In the genomic region with DNA sequence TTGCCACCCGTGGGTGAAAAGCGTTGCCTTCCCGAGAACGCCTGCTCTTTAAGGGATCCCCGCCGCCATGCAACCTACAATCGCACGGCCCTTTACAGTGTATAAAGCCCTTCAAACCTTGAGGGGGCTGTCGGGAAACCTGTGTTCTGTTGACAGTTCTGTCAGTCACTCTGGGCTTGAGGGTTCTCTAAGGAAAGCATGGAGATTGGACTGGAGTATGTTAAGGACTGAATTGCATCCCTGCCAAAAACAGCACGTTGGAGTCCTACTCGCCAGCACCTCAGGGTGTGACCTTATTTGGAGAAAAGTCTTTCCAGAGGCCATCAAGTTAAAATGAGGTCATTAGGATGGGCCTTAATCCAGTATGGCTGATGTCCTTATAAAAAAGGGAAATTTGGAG, we compare ENCODE assay signal across 24 cellular contexts.
DNase-seq lines count a peak whose midpoint lies in the region; ATAC-seq and TF ChIP-seq lines count a peak whose summit lies in the region.
"Had no signal": no experiment of that assay in that cellular context is flagged by ENCODE, and none has a peak within 500 bp of the region (broad histone marks: within the 10 kb centered on the region; RNA-seq: fewer than 3 reads in every experiment).

No MANE protein-coding gene starts in this region.

- DNase-seq in activated T-cell treated with anti-CD3 and anti-CD28 coated beads, Interleukin-2, amount 50 U/mL, for 24 hours, result no peak
- DNase-seq in activated T-cell treated with anti-CD3 and anti-CD28 coated beads for 4 hours, result no peak
- DNase-seq in T-helper 17 cell, result no peak
- no peak for DNase-seq in left lobe of liver (ENCODE audit: low spot score)
- peak; percentile 34 for DNase-seq in thoracic aorta (ENCODE audit: low spot score)
- no peak for DNase-seq in NCI-H1694 (lab: John Stamatoyannopoulos, UW)
- no peak for DNase-seq in HK-2 (ENCODE audit: unreplicated experiment)
- no peak for DNase-seq in NCI-H524 treated with DMSO at 0.1 percent for 48 hours (lab: John Stamatoyannopoulos, UW)
- DNase-seq: activated CD4-positive, CD25-positive, alpha-beta regulatory T cell; activated CD8-positive, alpha-beta memory T cell treated with anti-CD3 and anti-CD28 coated beads, Interleukin-2, amount 50 U/mL, for 4 hours; activated naive CD4-positive, alpha-beta T cell; DMS53; H9; hippocampal formation; mesendoderm; NCI-H1436; SJCRH30; stimulated activated CD4-positive, alpha-beta T cell treated with anti-CD3 and anti-CD28 coated beads, Interleukin-4, amount 100 ng/mL, for 1 hour; uterus had no signal

- no peaks in the 10 kb centered on the region for H3K36me3 ChIP-seq in thoracic aorta
- H3K36me3 ChIP-seq: SJCRH30, uterus had no signal

- H3K36me3 Mint-ChIP-seq in activated T-cell treated with anti-CD3 and anti-CD28 coated beads, Interleukin-2, amount 50 U/mL, for 24 hours (ENCODE audit: low read depth), result peaks cover 18% of the 10 kb centered on the region
- H3K36me3 Mint-ChIP-seq in T-helper 17 cell (ENCODE audit: low read depth), result no peaks in the 10 kb centered on the region

- peaks cover 21 to 52% of the 10 kb centered on the region in 2 donors for H3K4me1 ChIP-seq in thoracic aorta (ENCODE audit: control insufficient read depth in 1 of 2, low read depth in 2 of 2)
- H3K4me1 ChIP-seq: uterus had no signal

- no peaks in the 10 kb centered on the region for H3K27me3 Mint-ChIP-seq in activated T-cell treated with anti-CD3 and anti-CD28 coated beads, Interleukin-2, amount 50 U/mL, for 24 hours
- no peaks in the 10 kb centered on the region for H3K27me3 Mint-ChIP-seq in T-helper 17 cell

- TF ChIP-seq CTCF in thoracic aorta (IDR thresholded peaks at IDR 0.05), result no peak

- peak overlapping the region; percentile 37 for H3K27ac Mint-ChIP-seq in activated T-cell treated with anti-CD3 and anti-CD28 coated beads, Interleukin-2, amount 50 U/mL, for 24 hours
- H3K27ac Mint-ChIP-seq in T-helper 17 cell, result peak overlapping the region; percentile 98
- H3K27ac Mint-ChIP-seq: T-helper 2 cell treated with Interferon-gamma antibody and Interleukin-4, amounts not matched to agents 5 μg/mL and 100 μg/mL, for 36 hours had no signal

- ATAC-seq in T-helper 17 cell (no peak), left lobe of liver (peak; percentile 2), thoracic aorta (ENCODE audit: insufficient number of reproducible peaks, low FRiP score, low read depth) (peak; percentile 39)

- no peak overlapping the region for H3K4me3 ChIP-seq in thoracic aorta
- H3K4me3 ChIP-seq: PC-9, SJCRH30, skin epidermis, uterus had no signal

- H3K9me3 Mint-ChIP-seq in activated T-cell treated with anti-CD3 and anti-CD28 coated beads, Interleukin-2, amount 50 U/mL, for 24 hours, result peaks cover 11% of the 10 kb centered on the region
- H3K9me3 Mint-ChIP-seq: H9; neural crest cell; T-helper 2 cell treated with Interferon-gamma antibody and Interleukin-4, amounts not matched to agents 5 μg/mL and 100 μg/mL, for 36 hours had no signal

- H3K27ac ChIP-seq in thoracic aorta, result peak overlapping the region; percentile 95 to 97
- H3K27ac ChIP-seq: C4-2B, SJCRH30, uterus had no signal

- no peak overlapping the region for H3K4me3 Mint-ChIP-seq in activated T-cell treated with anti-CD3 and anti-CD28 coated beads, Interleukin-2, amount 50 U/mL, for 24 hours
- H3K4me3 Mint-ChIP-seq in T-helper 17 cell, result no peak overlapping the region
- H3K4me3 Mint-ChIP-seq: H9; neural crest cell; T-helper 2 cell treated with Interferon-gamma antibody and Interleukin-4, amounts not matched to agents 5 μg/mL and 100 μg/mL, for 36 hours had no signal

- H3K4me1 Mint-ChIP-seq in activated T-cell treated with anti-CD3 and anti-CD28 coated beads, Interleukin-2, amount 50 U/mL, for 24 hours (ENCODE audit: low read depth), result peaks cover 82% of the 10 kb centered on the region
- H3K4me1 Mint-ChIP-seq in T-helper 17 cell, result peaks cover 29% of the 10 kb centered on the region

- H3K9me3 ChIP-seq in T-helper 17 cell (ENCODE audit: control insufficient read depth, low read length, poor library complexity, severe bottlenecking) (no peaks in the 10 kb centered on the region), thoracic aorta (no peaks in the 10 kb centered on the region)
- H3K9me3 ChIP-seq: SJCRH30, uterus had no signal

- H3K27me3 ChIP-seq in thoracic aorta (replicated peaks; ENCODE audit: insufficient read depth), result no peaks in the 10 kb centered on the region
- H3K27me3 ChIP-seq: SJCRH30, uterus had no signal
